In the genomic region with DNA sequence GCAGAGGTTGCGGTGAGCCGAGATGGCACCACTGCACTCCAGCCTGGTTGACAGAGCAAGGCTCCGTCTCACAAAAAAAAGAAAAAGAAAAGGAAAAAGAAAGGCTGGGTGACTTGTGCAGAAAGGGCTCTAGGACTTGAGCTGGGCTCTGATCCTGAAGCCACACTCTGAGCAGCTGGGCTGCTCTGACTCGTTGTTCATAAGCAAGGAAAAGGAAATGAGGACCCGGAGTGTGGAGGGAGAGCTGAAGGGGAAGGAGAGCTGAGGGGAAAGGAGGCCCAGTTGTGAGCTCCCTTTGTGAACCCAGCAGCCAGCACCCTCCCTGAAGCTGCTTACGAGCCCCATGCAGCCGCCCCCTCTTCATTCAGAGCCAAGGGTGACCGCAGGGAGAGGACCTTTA, we compare ENCODE assay signal across 11 cellular contexts. TPM values are rescaled to one million over a fixed set of nuclear protein-coding genes. Genes with fewer than 3 reads are reported as not detected.
DNase-seq lines count a peak whose midpoint lies in the region; ATAC-seq and TF ChIP-seq lines count a peak whose summit lies in the region.
"Had no signal": no experiment of that assay in that cellular context is flagged by ENCODE, and none has a peak within 500 bp of the region (broad histone marks: within the 10 kb centered on the region; RNA-seq: fewer than 3 reads in every experiment).

No MANE protein-coding gene starts in this region.

- CTCF ChIA-PET in naive thymus-derived CD4-positive, alpha-beta T cell (lab: Charles Lee): interaction anchor here (0.6 to 20.3 kb wide), 9 partner anchors 9 to 162 kb away, joined by 3 to 292 read pairs (median 4); partner anchors contain the start of genes GGA1, PDXP and SH3BP1

- ATAC-seq in left cardiac atrium (no peak), HG03139 (IDR thresholded peaks at IDR 0.05; ENCODE audit: unreplicated experiment) (no peak), HG03342 (IDR thresholded peaks at IDR 0.05; ENCODE audit: unreplicated experiment) (no peak)
- peak; percentile 8 for ATAC-seq in naive thymus-derived CD4-positive, alpha-beta T cell

- no peaks in the 10 kb centered on the region for H3K9me3 Mint-ChIP-seq in naive thymus-derived CD4-positive, alpha-beta T cell

- TF ChIP-seq CTCF in right atrium auricular region (IDR thresholded peaks at IDR 0.05): no peak

- POLR2A ChIA-PET in naive thymus-derived CD4-positive, alpha-beta T cell (lab: Charles Lee): interaction anchor here (0.6 to 7.6 kb wide), 15 partner anchors 11 to 59 kb away, joined by 3 to 135 read pairs (median 5); partner anchors contain the start of genes GGA1, NOL12, PDXP and SH3BP1

- H3K4me3 Mint-ChIP-seq in naive thymus-derived CD4-positive, alpha-beta T cell: peak overlapping the region; percentile 66 to 84 (median 77)

- DNase-seq in right atrium auricular region (ENCODE audit: low spot score) (no peak), left cardiac atrium (no peak), RPMI8226 (no peak), NCI-H2029 (lab: John Stamatoyannopoulos, UW) (no peak)
- DNase-seq in naive thymus-derived CD4-positive, alpha-beta T cell: peak in 1 of 9 donors; percentile 34
- DNase-seq: mesendoderm had no signal

- H3K36me3 Mint-ChIP-seq in naive thymus-derived CD4-positive, alpha-beta T cell: peaks cover 0 to 8% (median 3%) of the 10 kb centered on the region in 5 donors

- H3K4me3 ChIP-seq in right atrium auricular region: no peak overlapping the region
- H3K4me3 ChIP-seq in naive thymus-derived CD4-positive, alpha-beta T cell (ENCODE audit: low read length): peak overlapping the region; percentile 43
- H3K4me3 ChIP-seq: SK-N-MC had no signal

- H3K27me3 Mint-ChIP-seq in naive thymus-derived CD4-positive, alpha-beta T cell: no peaks in the 10 kb centered on the region

- H3K4me1 ChIP-seq in right atrium auricular region: peaks cover 0 to 31% of the 10 kb centered on the region in 2 donors
- peaks cover 53 to 59% of the 10 kb centered on the region in 2 donors for H3K4me1 ChIP-seq in naive thymus-derived CD4-positive, alpha-beta T cell (ENCODE audit: control insufficient read depth in 2 of 2, insufficient read depth in 2 of 2, low read length in 2 of 2)

- peak overlapping the region; percentile 86 to 94 (median 91) for H3K27ac Mint-ChIP-seq in naive thymus-derived CD4-positive, alpha-beta T cell

- no peaks in the 10 kb centered on the region for H3K27me3 ChIP-seq in right atrium auricular region
- H3K27me3 ChIP-seq in naive thymus-derived CD4-positive, alpha-beta T cell (ENCODE audit: control insufficient read depth in 2 of 2, insufficient read depth in 2 of 2, low read length in 2 of 2): no peaks in the 10 kb centered on the region

- H3K27ac ChIP-seq in right atrium auricular region (peak overlapping the region; percentile 9 to 57), angular gyrus (ENCODE audit: low read depth, low read length) (peak overlapping the region; percentile 65)
- peak overlapping the region; percentile 79 for H3K27ac ChIP-seq in naive thymus-derived CD4-positive, alpha-beta T cell (ENCODE audit: low read depth, low read length)
- H3K27ac ChIP-seq: C4-2B had no signal

- H3K4me1 Mint-ChIP-seq in naive thymus-derived CD4-positive, alpha-beta T cell: peaks cover 32 to 73% (median 47%) of the 10 kb centered on the region in 7 donors

- H3K9me3 ChIP-seq in right atrium auricular region: no peaks in the 10 kb centered on the region
- no peaks in the 10 kb centered on the region for H3K9me3 ChIP-seq in naive thymus-derived CD4-positive, alpha-beta T cell (ENCODE audit: control insufficient read depth in 2 of 3, low read length in 3 of 3)

- peaks cover 17% of the 10 kb centered on the region for H3K36me3 ChIP-seq in right atrium auricular region
- peaks cover 0 to 45% (median 0%) of the 10 kb centered on the region in 3 experiments for H3K36me3 ChIP-seq in naive thymus-derived CD4-positive, alpha-beta T cell (ENCODE audit: control insufficient read depth in 2 of 3, insufficient read depth in 3 of 3, low read length in 3 of 3)

- intact Hi-C loops in left cardiac atrium (cut with DNase I): no loop called here
- intact Hi-C loops in naive thymus-derived CD4-positive, alpha-beta T cell (cut with micrococcal nuclease): loop anchor here (1.0 to 5.0 kb wide), 3 partner anchors 11 to 120 kb away; partner anchors contain the start of gene NOL12 (in 1 of the 2)

RNA-seq across cellular contexts. Expression of gene SH3BP1, which starts 12.4 kb away (rescaled TPM):
- 1 to 10 TPM; 1.5 to 4.0 TPM for total RNA-seq in right atrium auricular region
- total RNA-seq in left cardiac atrium: 1 to 10 TPM; 4.9 to 5.1 TPM
- 100 to 1,000 TPM in 2 of 5 experiments, 10 to 100 TPM in 3; 66.4 to 157 (median 89.2) TPM for total RNA-seq in naive thymus-derived CD4-positive, alpha-beta T cell
- 10 to 100 TPM; 12.9 to 23.0 TPM for polyA plus RNA-seq in naive thymus-derived CD4-positive, alpha-beta T cell

RNA-seq across cellular contexts. Expression of gene GGA1, which starts 18.5 kb away (rescaled TPM):
- total RNA-seq in right atrium auricular region (10 to 100 TPM; 17.7 to 29.0 TPM), left cardiac atrium (10 to 100 TPM; 24.4 to 26.6 TPM)
- 100 to 1,000 TPM in 3 of 5 experiments, 10 to 100 TPM in 2; 64.2 to 124 (median 102) TPM for total RNA-seq in naive thymus-derived CD4-positive, alpha-beta T cell
- 10 to 100 TPM; 20.8 to 22.3 TPM for polyA plus RNA-seq in naive thymus-derived CD4-positive, alpha-beta T cell

RNA-seq across cellular contexts. Expression of gene PDXP, which starts 31.4 kb away (rescaled TPM):
- 10 to 100 TPM; 15.7 to 32.0 TPM for total RNA-seq in right atrium auricular region
- total RNA-seq in left cardiac atrium: 10 to 100 TPM; 17.3 to 17.5 TPM
- 10 to 100 TPM in 1 of 5 experiments, 1 to 10 TPM in 4; 3.9 to 27.4 (median 7.5) TPM for total RNA-seq in naive thymus-derived CD4-positive, alpha-beta T cell
- 1 to 10 TPM; 1.9 to 3.6 TPM for polyA plus RNA-seq in naive thymus-derived CD4-positive, alpha-beta T cell

RNA-seq across cellular contexts. Expression of gene LGALS2, which starts 47.2 kb away (rescaled TPM):
- total RNA-seq in right atrium auricular region (not detected), left cardiac atrium (not detected)
- total RNA-seq in naive thymus-derived CD4-positive, alpha-beta T cell: 100 to 1,000 TPM in 1 of 5 experiments, 1 to 10 TPM in 1, not detected in 3; 6.4 to 123 TPM
- under 1 TPM in 1 of 2 donors, not detected in 1; 0.71 TPM for polyA plus RNA-seq in naive thymus-derived CD4-positive, alpha-beta T cell

RNA-seq across cellular contexts. Expression of gene LGALS1, which starts 48.3 kb away (rescaled TPM):
- total RNA-seq in right atrium auricular region (1,000 to 10,000 TPM in 1 of 2 donors, 100 to 1,000 TPM in 1; 584 to 1,958 TPM), left cardiac atrium (100 to 1,000 TPM; 599 to 917 TPM)
- 100 to 1,000 TPM in 2 of 5 experiments, 10 to 100 TPM in 3; 23.6 to 969 (median 54.4) TPM for total RNA-seq in naive thymus-derived CD4-positive, alpha-beta T cell
- 10 to 100 TPM; 22.9 to 30.5 TPM for polyA plus RNA-seq in naive thymus-derived CD4-positive, alpha-beta T cell

Comparison
In these comparisons a context has a peak if more than half of its experiments do, and no peak if none do; other contexts are left out.
1. RNA of gene SH3BP1, which starts 12.4 kb away (total RNA-seq): 66.4 to 157 TPM in naive thymus-derived CD4-positive, alpha-beta T cell; 4.9 to 5.1 TPM in left cardiac atrium and 1.5 to 4.0 TPM in right atrium auricular region; every median in the first group is over 10 times any median in the second.
2. intact Hi-C loops: an anchor here in naive thymus-derived CD4-positive, alpha-beta T cell (1.0 to 5.0 kb wide); none called in left cardiac atrium.
3. Peak in every context shown above with its lines, with median percentiles within 50 percentile points of each other: H3K27ac ChIP-seq.